In genomic region chr9:20684865-20685696, GRCh38 we compare ENCODE assay signal across 1 cellular context.
TF ChIP-seq lines count a peak whose summit lies in the region.

No MANE protein-coding gene starts in this region.

TF ChIP-seq in H1, 55 proteins besides CTCF, POLR2A, EP300 and RAD21:
- TF ChIP-seq E2F6 (IDR thresholded peaks at IDR 0.05): no peak
- no peak for TF ChIP-seq ZNF274 (IDR thresholded peaks at IDR 0.05; ENCODE audit: borderline replicate concordance, extremely low read depth, low read length)
- no peak for TF ChIP-seq RBBP5 (IDR thresholded peaks at IDR 0.05; ENCODE audit: borderline replicate concordance, low read depth, low read length)
- TF ChIP-seq KDM1A (IDR thresholded peaks at IDR 0.05; ENCODE audit: borderline replicate concordance, low read length): no peak
- TF ChIP-seq EZH2 (IDR thresholded peaks at IDR 0.05; ENCODE audit: low read depth, low read length, severe bottlenecking): no peak
- TF ChIP-seq GABPA (IDR thresholded peaks at IDR 0.05; ENCODE audit: borderline replicate concordance, insufficient read depth, low read length): no peak
- no peak for TF ChIP-seq SP1 (IDR thresholded peaks at IDR 0.05; ENCODE audit: low read depth, low read length)
- no peak for TF ChIP-seq CHD1 (IDR thresholded peaks at IDR 0.05; ENCODE audit: low read depth, low read length)
- TF ChIP-seq BACH1 (IDR thresholded peaks at IDR 0.05; ENCODE audit: low read length): no peak
- TF ChIP-seq SIX5 (IDR thresholded peaks at IDR 0.05; ENCODE audit: low read depth, low read length): no peak
- no peak for TF ChIP-seq NANOG (IDR thresholded peaks at IDR 0.05; ENCODE audit: insufficient read depth, low read depth, low read length, poor library complexity, severe bottlenecking)
TF ChIP-seq in H1: peak in this region for 0.
